ENCODE assay signal across 20 cellular contexts in genomic region chr4:53616219-53616618, GRCh38. TPM values are rescaled to one million over a fixed set of nuclear protein-coding genes. Genes with fewer than 3 reads are reported as not detected.
A peak's percentile ranks its signal among the peaks of the same experiment; 100 is the strongest.
DNase-seq lines count a peak whose midpoint lies in the region; TF ChIP-seq lines count a peak whose summit lies in the region.
"Had no signal": no experiment of that assay in that cellular context is flagged by ENCODE, and none has a peak within 500 bp of the region (broad histone marks: within the 10 kb centered on the region; RNA-seq: fewer than 3 reads in every experiment).

No MANE protein-coding gene starts in this region.

- no peaks in the 10 kb centered on the region for H3K79me1 ChIP-seq in trophoblast cell (ENCODE audit: low read length)

- no peak overlapping the region for H4K8ac ChIP-seq in trophoblast cell (ENCODE audit: low read depth, low read length)

- H2AK5ac ChIP-seq in trophoblast cell (ENCODE audit: low read length): no peak overlapping the region

- no peak overlapping the region for H2BK12ac ChIP-seq in trophoblast cell (ENCODE audit: low read length)

- 89% methylated on average over 2 of the region's 2 CpGs for WGBS in hepatocyte (ENCODE audit: low lambda C conversion rate, missing lambda C conversion rate)
- WGBS in trophoblast cell (ENCODE audit: extremely low coverage, insufficient coverage, insufficient read length): no CpG with 5 or more reads among the region's 2 CpGs

- no peak overlapping the region for H3K4ac ChIP-seq in trophoblast cell (ENCODE audit: low read depth, low read length)

- no peak overlapping the region for H2BK5ac ChIP-seq in trophoblast cell (ENCODE audit: low read depth, low read length, poor library complexity)

- DNase-seq in DMS53 (lab: John Stamatoyannopoulos, UW) (peak; percentile 50), DMS53 treated with DMSO at 0.1 percent for 48 hours (lab: John Stamatoyannopoulos, UW; ENCODE audit: unreplicated experiment) (peak; percentile 3), NCI-H82 treated with DMSO at 0.1 percent for 48 hours (lab: John Stamatoyannopoulos, UW; ENCODE audit: unreplicated experiment) (peak; percentile 31), hepatocyte (ENCODE audit: low spot score) (no peak), pons (ENCODE audit: low spot score) (no peak), UCSD-AML1 (lab: John Stamatoyannopoulos, UW; ENCODE audit: unreplicated experiment) (no peak), trophoblast cell (no peak), NCI-H1417 (lab: John Stamatoyannopoulos, UW) (no peak)
- DNase-seq: ACHN; BE2C; C1 segment of cervical spinal cord; CD4-positive, CD25-positive, alpha-beta regulatory T cell; CD8-positive, alpha-beta memory T cell; COR-L47; DMS 273 treated with DMSO at 0.1 percent for 48 hours; DMS79; GDM1; GOT3; H7; HFFc6 had no signal

- H3K27ac ChIP-seq in hepatocyte (peak overlapping the region; percentile 5), trophoblast cell (ENCODE audit: low read depth, low read length) (no peak overlapping the region)

- H3K79me2 ChIP-seq in hepatocyte (no peaks in the 10 kb centered on the region), trophoblast cell (ENCODE audit: control insufficient read depth, insufficient read depth, low read length, poor library complexity) (no peaks in the 10 kb centered on the region)

- H3K4me2 ChIP-seq in hepatocyte: no peak overlapping the region
- no peak overlapping the region for H3K4me2 ChIP-seq in trophoblast cell (ENCODE audit: low read length)

- H3K27me3 ChIP-seq in hepatocyte (no peaks in the 10 kb centered on the region), trophoblast cell (ENCODE audit: insufficient read depth, low read length) (no peaks in the 10 kb centered on the region)
- H3K27me3 ChIP-seq: BE2C had no signal

- H3K4me3 ChIP-seq in hepatocyte: no peak overlapping the region
- H3K4me3 ChIP-seq in trophoblast cell (ENCODE audit: low read depth, low read length): no peak overlapping the region

- no peak overlapping the region for H3K9ac ChIP-seq in trophoblast cell (ENCODE audit: low read length)

- H3K9me3 ChIP-seq in hepatocyte (ENCODE audit: low read depth) (no peaks in the 10 kb centered on the region), trophoblast cell (ENCODE audit: insufficient read depth, low read depth, low read length) (no peaks in the 10 kb centered on the region)
- H3K9me3 ChIP-seq: BE2C had no signal

- no peak overlapping the region for H3K14ac ChIP-seq in trophoblast cell (ENCODE audit: low read length)

- H3K23ac ChIP-seq in trophoblast cell (ENCODE audit: low read length): no peak overlapping the region

- no peak overlapping the region for H2BK120ac ChIP-seq in trophoblast cell (ENCODE audit: insufficient read depth, low read length, poor library complexity)

- H4K20me1 ChIP-seq in hepatocyte (ENCODE audit: insufficient read depth, poor library complexity, severe bottlenecking): no peaks in the 10 kb centered on the region

- TF ChIP-seq CTCF in hepatocyte (IDR thresholded peaks at IDR 0.05; ENCODE audit: poor library complexity): no peak

- no peaks in the 10 kb centered on the region for H3K9me2 ChIP-seq in hepatocyte (replicated peaks; ENCODE audit: insufficient read depth)

- no peak overlapping the region for H4K12ac ChIP-seq in trophoblast cell (ENCODE audit: low read depth, low read length)

- H2AFZ ChIP-seq in hepatocyte: no peak overlapping the region
- no peak overlapping the region for H2AFZ ChIP-seq in trophoblast cell (ENCODE audit: insufficient read depth, low read length, poor library complexity)

- H4K91ac ChIP-seq in trophoblast cell (ENCODE audit: low read depth, low read length): no peak overlapping the region

- no peak overlapping the region for H3K18ac ChIP-seq in trophoblast cell (ENCODE audit: low read length)

- no peaks in the 10 kb centered on the region for H3K36me3 ChIP-seq in hepatocyte (replicated peaks; ENCODE audit: insufficient read depth, low read depth)
- H3K36me3 ChIP-seq in trophoblast cell (ENCODE audit: control insufficient read depth in 1 of 2, insufficient read depth in 2 of 2, low read length in 2 of 2): no peaks in the 10 kb centered on the region
- H3K36me3 ChIP-seq: BE2C had no signal

- H3K4me1 ChIP-seq in hepatocyte (ENCODE audit: insufficient read depth) (peaks cover 11% of the 10 kb centered on the region), trophoblast cell (ENCODE audit: control insufficient read depth in 1 of 2, insufficient read depth in 2 of 2, low read length in 2 of 2) (peaks cover 0 to 1% of the 10 kb centered on the region in 2 experiments)
- H3K4me1 ChIP-seq: BE2C had no signal

RNA-seq across cellular contexts. Expression of gene LNX1, which starts 24.9 kb away (rescaled TPM):
- 16.7 and 20.8 TPM in 2 replicates for total RNA-seq in hepatocyte
- 7.3 and 8.4 TPM in 2 replicates for polyA plus RNA-seq in hepatocyte
- polyA plus RNA-seq in trophoblast cell (2013): 4.3 and 4.5 TPM in 2 replicates
- total RNA-seq: CD4-positive, CD25-positive, alpha-beta regulatory T cell; CD8-positive, alpha-beta memory T cell had no signal

Comparison
In these comparisons a context has a peak if more than half of its experiments do, and no peak if none do; other contexts are left out.
1. DNase-seq: peak in DMS53 (single experiment), DMS53 treated with DMSO at 0.1 percent for 48 hours (single experiment) and NCI-H82 treated with DMSO at 0.1 percent for 48 hours (single experiment); none in hepatocyte (single experiment), pons (single experiment), UCSD-AML1 (single experiment), trophoblast cell (0 of 2) and NCI-H1417 (0 of 3).